28 cellular contexts compared by ENCODE assay signal in the genomic region with DNA sequence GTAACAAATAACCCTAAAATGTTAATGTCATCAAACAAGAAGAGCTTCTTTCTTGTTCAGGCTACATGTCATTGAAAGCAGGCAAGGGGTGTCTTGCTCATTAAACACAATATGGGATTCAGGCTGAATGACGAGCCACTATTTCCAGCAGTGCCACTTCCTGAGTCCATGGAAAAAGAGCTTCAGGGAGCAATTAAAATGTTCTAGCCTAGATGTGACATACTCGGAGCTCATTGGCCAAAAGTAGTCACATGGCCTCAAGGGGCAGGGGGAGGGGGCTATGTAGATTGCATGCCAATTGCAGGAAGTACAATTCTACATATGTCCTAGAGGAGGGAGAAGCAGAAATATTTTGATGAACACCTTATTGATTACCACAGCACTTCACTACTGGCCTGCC.
"Had no signal": no experiment of that assay in that cellular context is flagged by ENCODE, and none has a peak within 500 bp of the region (broad histone marks: within the 10 kb centered on the region; RNA-seq: fewer than 3 reads in every experiment).

No MANE protein-coding gene starts in this region.

- H3K4me3 ChIP-seq: ascending aorta, cardiac muscle cell, colonic mucosa, esophagus squamous epithelium, left ventricle myocardium inferior, lung, mucosa of descending colon, pancreas, prostate gland, right atrium auricular region, smooth muscle cell, stomach, suprapubic skin, transverse colon had no signal

- H3K4me1 ChIP-seq: ascending aorta, colonic mucosa, esophagus squamous epithelium, left ventricle myocardium inferior, pancreas, prostate gland, right atrium auricular region, stomach, suprapubic skin, transverse colon had no signal

- H3K27ac ChIP-seq: ascending aorta, cardiac muscle cell, colonic mucosa, epithelial cell of prostate, esophagus squamous epithelium, left ventricle myocardium inferior, pancreas, prostate gland, right atrium auricular region, stomach, suprapubic skin, transverse colon, VCaP had no signal

- H3K4me2 ChIP-seq: smooth muscle cell had no signal

- H3K27me3 ChIP-seq: ascending aorta, cardiac muscle cell, colonic mucosa, esophagus squamous epithelium, pancreas, right atrium auricular region, stomach, suprapubic skin, transverse colon had no signal

- ATAC-seq: activated CD4-positive, CD25-positive, alpha-beta regulatory T cell treated with anti-CD3 and anti-CD28 coated beads, Interleukin-2, amount 50 U/mL, for 24 hours; mucosa of descending colon; pancreas; stimulated activated naive B cell treated with anti-CD40 and anti-IgM and Interleukin-4, amounts not matched to agents 10 μg/mL and 1 μg/mL and 100 μg/mL, for 72 hours had no signal

- H3K36me3 ChIP-seq: ascending aorta, cardiac muscle cell, colonic mucosa, esophagus squamous epithelium, left ventricle myocardium inferior, pancreas, prostate gland, right atrium auricular region, stomach, suprapubic skin, transverse colon had no signal

- H3K9me3 ChIP-seq: ascending aorta, colonic mucosa, esophagus squamous epithelium, left ventricle myocardium inferior, mucosa of descending colon, pancreas, prostate gland, right atrium auricular region, stomach, suprapubic skin, transverse colon had no signal

- DNase-seq: activated CD4-positive, alpha-beta T cell treated with anti-CD3 and anti-CD28 coated beads for 48 hours; activated CD4-positive, alpha-beta T cell treated with anti-CD3 and anti-CD28 coated beads, Interleukin-2, amount 50 U/mL, for 48 hours; activated CD8-positive, alpha-beta memory T cell treated with anti-CD3 and anti-CD28 coated beads for 24 hours; activated effector memory CD4-positive, alpha-beta T cell treated with anti-CD3 and anti-CD28 coated beads, Interleukin-2, amount 50 U/mL, for 16 hours; activated naive CD4-positive, alpha-beta T cell treated with anti-CD3 and anti-CD28 coated beads, Interleukin-2, amount 10 ng/mL, durations not matched to agents 7 days and 5 days; activated naive CD8-positive, alpha-beta T cell treated with anti-CD3 and anti-CD28 coated beads, Interleukin-2, amount 10 ng/mL, durations not matched to agents 7 days and 5 days; cerebellar nuclear complex; colonic mucosa; effector CD8-positive, alpha-beta T cell; esophagus squamous epithelium; left ventricle myocardium inferior; mucosa of descending colon; pancreas; stimulated activated CD4-positive, alpha-beta T cell treated with anti-CD3 and anti-CD28 coated beads, Interleukin-1b, Interleukin-23, amount 100 ng/mL, for 48 hours; stimulated activated naive B cell treated with anti-CD40 and anti-IgM and Interleukin-4, amounts not matched to agents 10 μg/mL and 1 μg/mL and 100 μg/mL, for 72 hours; stomach; T-helper 9 cell; transverse colon had no signal
